ENCODE assay signal across 1 cellular context in the genomic region with DNA sequence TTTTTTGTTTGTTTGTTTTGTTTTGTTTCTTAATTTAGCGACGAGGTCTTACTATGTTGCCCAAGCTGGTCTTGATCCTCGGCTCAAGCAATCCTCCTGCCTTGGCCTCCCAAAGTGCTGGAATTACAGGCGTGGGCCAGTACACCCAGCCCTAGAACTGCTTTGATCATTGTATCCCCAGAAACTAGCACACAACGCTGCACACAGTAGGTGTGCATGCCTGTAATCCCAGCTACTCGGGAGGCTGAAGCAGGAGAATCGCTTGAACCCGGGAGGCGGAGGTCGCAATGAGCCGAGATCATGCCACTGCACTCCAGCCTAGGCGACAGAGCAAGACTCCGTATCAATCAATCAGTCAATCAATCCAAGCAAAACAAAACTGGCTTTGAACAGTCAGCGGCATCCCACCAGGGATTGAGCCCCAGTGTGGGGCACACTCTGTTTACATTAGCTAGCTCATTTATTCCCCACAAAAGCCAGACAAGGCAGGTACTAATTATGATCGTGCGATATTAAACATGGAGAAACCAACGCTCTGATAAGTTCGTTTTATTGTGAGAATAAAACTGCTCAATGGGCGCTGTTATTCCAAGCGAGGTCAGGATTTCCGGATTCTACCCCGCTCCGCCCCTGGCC.
TF ChIP-seq lines count a peak whose summit lies in the region.

No MANE protein-coding gene starts in this region.

TF ChIP-seq in GM12878, 131 proteins besides CTCF, POLR2A, EP300 and RAD21:
- TF ChIP-seq, protein P1, sequence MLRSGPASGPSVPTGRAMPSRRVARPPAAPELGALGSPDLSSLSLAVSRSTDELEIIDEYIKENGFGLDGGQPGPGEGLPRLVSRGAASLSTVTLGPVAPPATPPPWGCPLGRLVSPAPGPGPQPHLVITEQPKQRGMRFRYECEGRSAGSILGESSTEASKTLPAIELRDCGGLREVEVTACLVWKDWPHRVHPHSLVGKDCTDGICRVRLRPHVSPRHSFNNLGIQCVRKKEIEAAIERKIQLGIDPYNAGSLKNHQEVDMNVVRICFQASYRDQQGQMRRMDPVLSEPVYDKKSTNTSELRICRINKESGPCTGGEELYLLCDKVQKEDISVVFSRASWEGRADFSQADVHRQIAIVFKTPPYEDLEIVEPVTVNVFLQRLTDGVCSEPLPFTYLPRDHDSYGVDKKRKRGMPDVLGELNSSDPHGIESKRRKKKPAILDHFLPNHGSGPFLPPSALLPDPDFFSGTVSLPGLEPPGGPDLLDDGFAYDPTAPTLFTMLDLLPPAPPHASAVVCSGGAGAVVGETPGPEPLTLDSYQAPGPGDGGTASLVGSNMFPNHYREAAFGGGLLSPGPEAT (IDR thresholded peaks at IDR 0.05; ENCODE audit: low read depth): 0 out of 2 replicates have a peak, but pooled peaks have one; percentile 17
- peak in 1 of 2 experiments; percentile 17; a peak in 2 of 4 replicates for TF ChIP-seq IKZF2 (IDR thresholded peaks at IDR 0.05)
- 0 out of 2 replicates have a peak, but pooled peaks have one; percentile 24 for TF ChIP-seq DPF2 (IDR thresholded peaks at IDR 0.05)
- peak; percentile 9; the same call in 1 of the 2 replicates for TF ChIP-seq MTA2 (IDR thresholded peaks at IDR 0.05; ENCODE audit: low read depth)
- TF ChIP-seq, protein P2, sequence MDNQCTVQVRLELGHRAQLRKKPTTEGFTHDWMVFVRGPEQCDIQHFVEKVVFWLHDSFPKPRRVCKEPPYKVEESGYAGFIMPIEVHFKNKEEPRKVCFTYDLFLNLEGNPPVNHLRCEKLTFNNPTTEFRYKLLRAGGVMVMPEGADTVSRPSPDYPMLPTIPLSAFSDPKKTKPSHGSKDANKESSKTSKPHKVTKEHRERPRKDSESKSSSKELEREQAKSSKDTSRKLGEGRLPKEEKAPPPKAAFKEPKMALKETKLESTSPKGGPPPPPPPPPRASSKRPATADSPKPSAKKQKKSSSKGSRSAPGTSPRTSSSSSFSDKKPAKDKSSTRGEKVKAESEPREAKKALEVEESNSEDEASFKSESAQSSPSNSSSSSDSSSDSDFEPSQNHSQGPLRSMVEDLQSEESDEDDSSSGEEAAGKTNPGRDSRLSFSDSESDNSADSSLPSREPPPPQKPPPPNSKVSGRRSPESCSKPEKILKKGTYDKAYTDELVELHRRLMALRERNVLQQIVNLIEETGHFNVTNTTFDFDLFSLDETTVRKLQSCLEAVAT (IDR thresholded peaks at IDR 0.05): peak; percentile 90
- TF ChIP-seq NBN (IDR thresholded peaks at IDR 0.05): 0 out of 2 replicates have a peak, but pooled peaks have one; percentile 20
- TF ChIP-seq RB1 (IDR thresholded peaks at IDR 0.05; ENCODE audit: borderline replicate concordance): no peak
- TF ChIP-seq ZNF217 (IDR thresholded peaks at IDR 0.05): peak; percentile 15; the same call in 1 of the 2 replicates
- TF ChIP-seq BACH1 (IDR thresholded peaks at IDR 0.05; ENCODE audit: borderline replicate concordance): peak; percentile 53; the same call in 1 of the 2 replicates
- TF ChIP-seq LARP7 (IDR thresholded peaks at IDR 0.05): no peak
- no peak for TF ChIP-seq FOXK2 (IDR thresholded peaks at IDR 0.05)
- no peak for TF ChIP-seq RAD51 (IDR thresholded peaks at IDR 0.05)
- TF ChIP-seq, protein P3, sequence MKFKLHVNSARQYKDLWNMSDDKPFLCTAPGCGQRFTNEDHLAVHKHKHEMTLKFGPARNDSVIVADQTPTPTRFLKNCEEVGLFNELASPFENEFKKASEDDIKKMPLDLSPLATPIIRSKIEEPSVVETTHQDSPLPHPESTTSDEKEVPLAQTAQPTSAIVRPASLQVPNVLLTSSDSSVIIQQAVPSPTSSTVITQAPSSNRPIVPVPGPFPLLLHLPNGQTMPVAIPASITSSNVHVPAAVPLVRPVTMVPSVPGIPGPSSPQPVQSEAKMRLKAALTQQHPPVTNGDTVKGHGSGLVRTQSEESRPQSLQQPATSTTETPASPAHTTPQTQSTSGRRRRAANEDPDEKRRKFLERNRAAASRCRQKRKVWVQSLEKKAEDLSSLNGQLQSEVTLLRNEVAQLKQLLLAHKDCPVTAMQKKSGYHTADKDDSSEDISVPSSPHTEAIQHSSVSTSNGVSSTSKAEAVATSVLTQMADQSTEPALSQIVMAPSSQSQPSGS (IDR thresholded peaks at IDR 0.05; ENCODE audit: low read length): no peak
- TF ChIP-seq, protein P4, sequence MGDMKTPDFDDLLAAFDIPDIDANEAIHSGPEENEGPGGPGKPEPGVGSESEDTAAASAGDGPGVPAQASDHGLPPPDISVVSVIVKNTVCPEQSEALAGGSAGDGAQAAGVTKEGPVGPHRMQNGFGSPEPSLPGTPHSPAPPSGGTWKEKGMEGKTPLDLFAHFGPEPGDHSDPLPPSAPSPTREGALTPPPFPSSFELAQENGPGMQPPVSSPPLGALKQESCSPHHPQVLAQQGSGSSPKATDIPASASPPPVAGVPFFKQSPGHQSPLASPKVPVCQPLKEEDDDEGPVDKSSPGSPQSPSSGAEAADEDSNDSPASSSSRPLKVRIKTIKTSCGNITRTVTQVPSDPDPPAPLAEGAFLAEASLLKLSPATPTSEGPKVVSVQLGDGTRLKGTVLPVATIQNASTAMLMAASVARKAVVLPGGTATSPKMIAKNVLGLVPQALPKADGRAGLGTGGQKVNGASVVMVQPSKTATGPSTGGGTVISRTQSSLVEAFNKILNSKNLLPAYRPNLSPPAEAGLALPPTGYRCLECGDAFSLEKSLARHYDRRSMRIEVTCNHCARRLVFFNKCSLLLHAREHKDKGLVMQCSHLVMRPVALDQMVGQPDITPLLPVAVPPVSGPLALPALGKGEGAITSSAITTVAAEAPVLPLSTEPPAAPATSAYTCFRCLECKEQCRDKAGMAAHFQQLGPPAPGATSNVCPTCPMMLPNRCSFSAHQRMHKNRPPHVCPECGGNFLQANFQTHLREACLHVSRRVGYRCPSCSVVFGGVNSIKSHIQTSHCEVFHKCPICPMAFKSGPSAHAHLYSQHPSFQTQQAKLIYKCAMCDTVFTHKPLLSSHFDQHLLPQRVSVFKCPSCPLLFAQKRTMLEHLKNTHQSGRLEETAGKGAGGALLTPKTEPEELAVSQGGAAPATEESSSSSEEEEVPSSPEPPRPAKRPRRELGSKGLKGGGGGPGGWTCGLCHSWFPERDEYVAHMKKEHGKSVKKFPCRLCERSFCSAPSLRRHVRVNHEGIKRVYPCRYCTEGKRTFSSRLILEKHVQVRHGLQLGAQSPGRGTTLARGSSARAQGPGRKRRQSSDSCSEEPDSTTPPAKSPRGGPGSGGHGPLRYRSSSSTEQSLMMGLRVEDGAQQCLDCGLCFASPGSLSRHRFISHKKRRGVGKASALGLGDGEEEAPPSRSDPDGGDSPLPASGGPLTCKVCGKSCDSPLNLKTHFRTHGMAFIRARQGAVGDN (IDR thresholded peaks at IDR 0.05): peak; percentile 7; the same call in 1 of the 2 replicates
- no peak for TF ChIP-seq YY1 (IDR thresholded peaks at IDR 0.05; ENCODE audit: low read depth, low read length)
- TF ChIP-seq POLR2AphosphoS5 (IDR thresholded peaks at IDR 0.05; ENCODE audit: low read length): peak; percentile 70; the same call in 1 of the 2 replicates
- TF ChIP-seq SREBF1 (IDR thresholded peaks at IDR 0.05; ENCODE audit: low read length): no peak
- TF ChIP-seq PML (IDR thresholded peaks at IDR 0.05; ENCODE audit: low read length): 0 out of 2 replicates have a peak, but pooled peaks have one; percentile 60
TF ChIP-seq in GM12878: peak in this region for 11.
